In the genomic region with DNA sequence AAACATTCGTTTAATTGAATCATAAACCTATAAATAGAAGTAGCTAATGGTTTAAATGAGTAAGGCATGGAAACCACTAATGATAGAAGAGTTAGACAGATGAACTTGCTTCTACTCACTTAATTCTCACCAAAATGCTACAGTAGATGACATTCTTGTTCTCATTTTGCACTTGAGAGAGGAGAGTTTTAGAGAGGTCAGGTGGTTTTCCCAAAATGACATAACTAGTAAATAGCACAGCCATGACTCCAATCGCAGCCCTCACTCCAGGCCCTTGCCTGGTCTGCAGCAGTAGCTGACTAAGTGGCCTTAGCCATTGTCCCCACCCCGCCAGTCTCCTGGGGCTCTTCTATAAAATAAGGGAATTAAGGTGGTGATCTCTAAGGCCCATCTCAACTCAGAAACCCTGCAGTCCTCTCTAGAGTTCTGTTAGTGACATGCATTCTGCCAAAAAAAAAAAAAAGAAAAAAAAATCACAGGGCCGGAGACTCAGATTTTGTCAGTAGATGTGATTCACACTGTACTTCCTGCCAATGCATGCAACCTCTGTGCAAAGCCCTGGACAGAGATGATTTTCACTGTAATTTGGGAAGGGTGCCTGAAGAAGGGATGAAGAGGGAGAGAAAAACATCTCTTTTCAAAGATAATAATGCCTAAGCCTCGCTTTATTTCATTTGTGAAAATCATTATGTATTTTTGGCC, we compare ENCODE assay signal across 14 cellular contexts.
A peak's percentile ranks its signal among the peaks of the same experiment; 100 is the strongest.
DNase-seq lines count a peak whose midpoint lies in the region; ATAC-seq and TF ChIP-seq lines count a peak whose summit lies in the region.
"Had no signal": no experiment of that assay in that cellular context is flagged by ENCODE, and none has a peak within 500 bp of the region (broad histone marks: within the 10 kb centered on the region; RNA-seq: fewer than 3 reads in every experiment).

No MANE protein-coding gene starts in this region.

- no peak for TF ChIP-seq CTCF in PC-3 (conservative IDR thresholded peaks at IDR 0.05; ENCODE audit: low read depth, low read length)
- no peak for TF ChIP-seq CTCF in osteocyte (IDR thresholded peaks at IDR 0.05)

- H3K9ac ChIP-seq in PC-3 (ENCODE audit: low read length), result peak overlapping the region; percentile 44; the same call in 1 of the 2 replicates

- H3K4me1 ChIP-seq in PC-3 (ENCODE audit: insufficient read depth, low read length), result peaks cover 51% of the 10 kb centered on the region

- H3K27me3 ChIP-seq in PC-3 (ENCODE audit: low read length), result no peaks in the 10 kb centered on the region

- H3K4me2 ChIP-seq in PC-3 (ENCODE audit: low read length), result peak overlapping the region; percentile 44

- peaks cover 47% of the 10 kb centered on the region for H3K4me1 Mint-ChIP-seq in osteocyte (ENCODE audit: unreplicated experiment)
- peaks cover 0 to 10% (median 0%) of the 10 kb centered on the region in 4 donors for H3K4me1 Mint-ChIP-seq in naive thymus-derived CD8-positive, alpha-beta T cell

- H3K27ac ChIP-seq in PC-3 (ENCODE audit: low read length), result peak overlapping the region; percentile 97

- H3K36me3 Mint-ChIP-seq in osteocyte (ENCODE audit: unreplicated experiment), result no peaks in the 10 kb centered on the region
- no peaks in the 10 kb centered on the region for H3K36me3 Mint-ChIP-seq in naive thymus-derived CD8-positive, alpha-beta T cell
- H3K36me3 Mint-ChIP-seq: WTC11 had no signal

- no peaks in the 10 kb centered on the region for H3F3A ChIP-seq in PC-3 (ENCODE audit: low read length, unreplicated experiment)

- H3K9me2 ChIP-seq in PC-3 (replicated peaks; ENCODE audit: low read length), result no peaks in the 10 kb centered on the region

- H2AFZ ChIP-seq in PC-3 (ENCODE audit: low read length), result no peak overlapping the region

- intact Hi-C loops in PC-3 (cut with micrococcal nuclease), result no loop called here

- BruUV-seq in PC-3 (replicated peaks; lab: Mats Ljungman, UMichigan), result no TSS peak

- POLR2A ChIA-PET in PC-3 (lab: Charles Lee; ENCODE audit: unreplicated experiment), result interaction anchor here (0.6 kb wide), 1 partner anchor 542 kb away, joined by 9 read pairs; a partner anchor contains a TSS
- POLR2A ChIA-PET in naive thymus-derived CD8-positive, alpha-beta T cell (lab: Charles Lee), result no interaction called here

- no peaks in the 10 kb centered on the region for H3K36me3 ChIP-seq in PC-3 (ENCODE audit: low read depth, low read length)

- CTCF ChIA-PET in PC-3 (lab: Charles Lee), result no interaction called here

- H3K9me3 Mint-ChIP-seq in osteocyte (ENCODE audit: unreplicated experiment), result no peaks in the 10 kb centered on the region
- no peaks in the 10 kb centered on the region for H3K9me3 Mint-ChIP-seq in naive thymus-derived CD8-positive, alpha-beta T cell
- H3K9me3 Mint-ChIP-seq: activated T-helper 2 cell treated with anti-CD3 and anti-CD28 coated beads, Interferon-gamma antibody, Interleukin-2, Interleukin-4, amounts not matched to agents 10 μg/mL and 5 μg/mL and 100 μg/mL, durations not matched to agents 14 hours and 24 hours and 36 hours; stimulated activated naive CD8-positive, alpha-beta T cell treated with anti-CD3 and anti-CD28 coated beads, Interleukin-15, Interleukin-2, amounts not matched to agents 100 ng/mL and 50 ng/mL, for 24 hours; WTC11 had no signal

- no peaks in the 10 kb centered on the region for H3K27me3 Mint-ChIP-seq in osteocyte (ENCODE audit: unreplicated experiment)
- H3K27me3 Mint-ChIP-seq in naive thymus-derived CD8-positive, alpha-beta T cell, result peaks cover 0 to 1% (median 0%) of the 10 kb centered on the region in 5 donors

- no peaks in the 10 kb centered on the region for H3K79me2 ChIP-seq in PC-3 (ENCODE audit: low read length)

- H3K4me3 Mint-ChIP-seq in osteocyte (ENCODE audit: unreplicated experiment), result no peak overlapping the region
- H3K4me3 Mint-ChIP-seq in naive thymus-derived CD8-positive, alpha-beta T cell, result no peak overlapping the region
- H3K4me3 Mint-ChIP-seq: stimulated activated naive CD8-positive, alpha-beta T cell treated with anti-CD3 and anti-CD28 coated beads, Interleukin-15, Interleukin-2, amounts not matched to agents 100 ng/mL and 50 ng/mL, for 24 hours; WTC11 had no signal

- DNase-seq in ELR (ENCODE audit: low read depth), result peak; percentile 77
- DNase-seq in PC-3, result peak; percentile 64
- DNase-seq in ecto neural progenitor cell (ENCODE audit: low spot score), result peak; percentile 28
- peak; percentile 46 for DNase-seq in osteocyte (ENCODE audit: extremely low spot score, unreplicated experiment)
- no peak for DNase-seq in globus pallidus (ENCODE audit: low spot score)
- DNase-seq in naive thymus-derived CD8-positive, alpha-beta T cell, result no peak
- DNase-seq: cerebellar nuclear complex, glutamatergic neuron, NCI-H2107, SHP77 treated with DMSO at 0.1 percent for 48 hours had no signal

- no peak overlapping the region for H3K27ac Mint-ChIP-seq in osteocyte (ENCODE audit: unreplicated experiment)
- H3K27ac Mint-ChIP-seq in naive thymus-derived CD8-positive, alpha-beta T cell, result no peak overlapping the region
- H3K27ac Mint-ChIP-seq: stimulated activated naive CD8-positive, alpha-beta T cell treated with anti-CD3 and anti-CD28 coated beads, Interleukin-15, Interleukin-2, amounts not matched to agents 100 ng/mL and 50 ng/mL, for 24 hours had no signal

- no peaks in the 10 kb centered on the region for H4K20me1 ChIP-seq in PC-3 (ENCODE audit: low read length)

- H3K9me3 ChIP-seq in PC-3 (ENCODE audit: low read length), result no peaks in the 10 kb centered on the region

- peak; percentile 42 for ATAC-seq in PC-3
- ATAC-seq in HG02973 (IDR thresholded peaks at IDR 0.05; ENCODE audit: unreplicated experiment), result no peak
- ATAC-seq in naive thymus-derived CD8-positive, alpha-beta T cell, result no peak
- ATAC-seq: WTC11 had no signal

- H3K4me3 ChIP-seq in PC-3 (ENCODE audit: low read length), result no peak overlapping the region

Comparison
In these comparisons a context has a peak if more than half of its experiments do, and no peak if none do; other contexts are left out.
1. DNase-seq: peak in ELR (single experiment), PC-3 (single experiment), ecto neural progenitor cell (single experiment) and osteocyte (single experiment); none in globus pallidus (single experiment) and naive thymus-derived CD8-positive, alpha-beta T cell (0 of 10).